Comparison of ENCODE assay signal across 1 cellular context in genomic region chr17:72666519-72666874, GRCh38.
A peak's percentile ranks its signal among the peaks of the same experiment; 100 is the strongest.
TF ChIP-seq lines count a peak whose summit lies in the region.

No MANE protein-coding gene starts in this region.

TF ChIP-seq in HepG2, 621 proteins besides CTCF, POLR2A, EP300 and RAD21 (continued from another document and continues in another):
- TF ChIP-seq, protein P1, sequence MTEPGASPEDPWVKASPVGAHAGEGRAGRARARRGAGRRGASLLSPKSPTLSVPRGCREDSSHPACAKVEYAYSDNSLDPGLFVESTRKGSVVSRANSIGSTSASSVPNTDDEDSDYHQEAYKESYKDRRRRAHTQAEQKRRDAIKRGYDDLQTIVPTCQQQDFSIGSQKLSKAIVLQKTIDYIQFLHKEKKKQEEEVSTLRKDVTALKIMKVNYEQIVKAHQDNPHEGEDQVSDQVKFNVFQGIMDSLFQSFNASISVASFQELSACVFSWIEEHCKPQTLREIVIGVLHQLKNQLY (CRISPR knock-in tag; IDR thresholded peaks at IDR 0.05) = peak; percentile 52; the same call in 1 of the 2 replicates
- no peak for TF ChIP-seq RNF2 (conservative IDR thresholded peaks at IDR 0.05; ENCODE audit: low read depth)
- no peak for TF ChIP-seq FLYWCH1 (CRISPR knock-in tag; IDR thresholded peaks at IDR 0.05)
- TF ChIP-seq ZNF275 (CRISPR knock-in tag; IDR thresholded peaks at IDR 0.05; ENCODE audit: borderline replicate concordance) = no peak
- no peak for TF ChIP-seq CREM (IDR thresholded peaks at IDR 0.05)
- no peak for TF ChIP-seq CREM (CRISPR knock-in tag; IDR thresholded peaks at IDR 0.05)
- TF ChIP-seq, protein P2, sequence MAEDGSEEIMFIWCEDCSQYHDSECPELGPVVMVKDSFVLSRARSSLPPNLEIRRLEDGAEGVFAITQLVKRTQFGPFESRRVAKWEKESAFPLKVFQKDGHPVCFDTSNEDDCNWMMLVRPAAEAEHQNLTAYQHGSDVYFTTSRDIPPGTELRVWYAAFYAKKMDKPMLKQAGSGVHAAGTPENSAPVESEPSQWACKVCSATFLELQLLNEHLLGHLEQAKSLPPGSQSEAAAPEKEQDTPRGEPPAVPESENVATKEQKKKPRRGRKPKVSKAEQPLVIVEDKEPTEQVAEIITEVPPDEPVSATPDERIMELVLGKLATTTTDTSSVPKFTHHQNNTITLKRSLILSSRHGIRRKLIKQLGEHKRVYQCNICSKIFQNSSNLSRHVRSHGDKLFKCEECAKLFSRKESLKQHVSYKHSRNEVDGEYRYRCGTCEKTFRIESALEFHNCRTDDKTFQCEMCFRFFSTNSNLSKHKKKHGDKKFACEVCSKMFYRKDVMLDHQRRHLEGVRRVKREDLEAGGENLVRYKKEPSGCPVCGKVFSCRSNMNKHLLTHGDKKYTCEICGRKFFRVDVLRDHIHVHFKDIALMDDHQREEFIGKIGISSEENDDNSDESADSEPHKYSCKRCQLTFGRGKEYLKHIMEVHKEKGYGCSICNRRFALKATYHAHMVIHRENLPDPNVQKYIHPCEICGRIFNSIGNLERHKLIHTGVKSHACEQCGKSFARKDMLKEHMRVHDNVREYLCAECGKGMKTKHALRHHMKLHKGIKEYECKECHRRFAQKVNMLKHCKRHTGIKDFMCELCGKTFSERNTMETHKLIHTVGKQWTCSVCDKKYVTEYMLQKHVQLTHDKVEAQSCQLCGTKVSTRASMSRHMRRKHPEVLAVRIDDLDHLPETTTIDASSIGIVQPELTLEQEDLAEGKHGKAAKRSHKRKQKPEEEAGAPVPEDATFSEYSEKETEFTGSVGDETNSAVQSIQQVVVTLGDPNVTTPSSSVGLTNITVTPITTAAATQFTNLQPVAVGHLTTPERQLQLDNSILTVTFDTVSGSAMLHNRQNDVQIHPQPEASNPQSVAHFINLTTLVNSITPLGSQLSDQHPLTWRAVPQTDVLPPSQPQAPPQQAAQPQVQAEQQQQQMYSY (CRISPR knock-in tag; IDR thresholded peaks at IDR 0.05) = no peak
- TF ChIP-seq ZNF274 (CRISPR knock-in tag; IDR thresholded peaks at IDR 0.05) = no peak
- no peak for TF ChIP-seq PITX1 (CRISPR knock-in tag; IDR thresholded peaks at IDR 0.05)
- no peak for TF ChIP-seq CENPX (CRISPR knock-in tag; IDR thresholded peaks at IDR 0.05)
- TF ChIP-seq TGIF2 (CRISPR knock-in tag; IDR thresholded peaks at IDR 0.05) = no peak
- TF ChIP-seq EED (CRISPR knock-in tag; IDR thresholded peaks at IDR 0.05) = no peak
- TF ChIP-seq FOXC1 (CRISPR knock-in tag; IDR thresholded peaks at IDR 0.05; ENCODE audit: borderline replicate concordance) = no peak
- TF ChIP-seq SMAD9 (CRISPR knock-in tag; IDR thresholded peaks at IDR 0.05) = 0 out of 2 replicates have a peak, but pooled peaks have one; percentile 69
- no peak for TF ChIP-seq KDM3A (CRISPR knock-in tag; IDR thresholded peaks at IDR 0.05; ENCODE audit: low read depth)
- TF ChIP-seq, protein P3, sequence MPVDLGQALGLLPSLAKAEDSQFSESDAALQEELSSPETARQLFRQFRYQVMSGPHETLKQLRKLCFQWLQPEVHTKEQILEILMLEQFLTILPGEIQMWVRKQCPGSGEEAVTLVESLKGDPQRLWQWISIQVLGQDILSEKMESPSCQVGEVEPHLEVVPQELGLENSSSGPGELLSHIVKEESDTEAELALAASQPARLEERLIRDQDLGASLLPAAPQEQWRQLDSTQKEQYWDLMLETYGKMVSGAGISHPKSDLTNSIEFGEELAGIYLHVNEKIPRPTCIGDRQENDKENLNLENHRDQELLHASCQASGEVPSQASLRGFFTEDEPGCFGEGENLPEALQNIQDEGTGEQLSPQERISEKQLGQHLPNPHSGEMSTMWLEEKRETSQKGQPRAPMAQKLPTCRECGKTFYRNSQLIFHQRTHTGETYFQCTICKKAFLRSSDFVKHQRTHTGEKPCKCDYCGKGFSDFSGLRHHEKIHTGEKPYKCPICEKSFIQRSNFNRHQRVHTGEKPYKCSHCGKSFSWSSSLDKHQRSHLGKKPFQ (CRISPR knock-in tag; IDR thresholded peaks at IDR 0.05; ENCODE audit: insufficient replicate concordance) = no peak
- TF ChIP-seq MTA1 (CRISPR knock-in tag; IDR thresholded peaks at IDR 0.05; ENCODE audit: borderline replicate concordance) = no peak
- TF ChIP-seq NCOR1 (IDR thresholded peaks at IDR 0.05; ENCODE audit: borderline replicate concordance, low read length) = peak; percentile 54; the same call in 1 of the 2 replicates
- no peak for TF ChIP-seq ZNF260 (CRISPR knock-in tag; IDR thresholded peaks at IDR 0.05; ENCODE audit: borderline replicate concordance, low read depth)
- no peak; the same call in 1 of the 2 replicates for TF ChIP-seq ZNF281 (CRISPR knock-in tag; IDR thresholded peaks at IDR 0.05; ENCODE audit: borderline replicate concordance)
- no peak for TF ChIP-seq JARID2 (CRISPR knock-in tag; IDR thresholded peaks at IDR 0.05; ENCODE audit: insufficient replicate concordance)
- no peak for TF ChIP-seq HNRNPUL1 (IDR thresholded peaks at IDR 0.05; ENCODE audit: low read depth, low read length)
- TF ChIP-seq, protein P4, sequence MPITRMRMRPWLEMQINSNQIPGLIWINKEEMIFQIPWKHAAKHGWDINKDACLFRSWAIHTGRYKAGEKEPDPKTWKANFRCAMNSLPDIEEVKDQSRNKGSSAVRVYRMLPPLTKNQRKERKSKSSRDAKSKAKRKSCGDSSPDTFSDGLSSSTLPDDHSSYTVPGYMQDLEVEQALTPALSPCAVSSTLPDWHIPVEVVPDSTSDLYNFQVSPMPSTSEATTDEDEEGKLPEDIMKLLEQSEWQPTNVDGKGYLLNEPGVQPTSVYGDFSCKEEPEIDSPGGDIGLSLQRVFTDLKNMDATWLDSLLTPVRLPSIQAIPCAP (CRISPR knock-in tag; IDR thresholded peaks at IDR 0.05; ENCODE audit: low read depth) = no peak
- TF ChIP-seq ZSCAN21 (CRISPR knock-in tag; IDR thresholded peaks at IDR 0.05; ENCODE audit: borderline replicate concordance) = no peak
- no peak for TF ChIP-seq ZFP36L1 (CRISPR knock-in tag; IDR thresholded peaks at IDR 0.05)
- 0 out of 2 replicates have a peak, but pooled peaks have one; percentile 21 for TF ChIP-seq ELF3 (CRISPR knock-in tag; IDR thresholded peaks at IDR 0.05)
- TF ChIP-seq, protein P5, sequence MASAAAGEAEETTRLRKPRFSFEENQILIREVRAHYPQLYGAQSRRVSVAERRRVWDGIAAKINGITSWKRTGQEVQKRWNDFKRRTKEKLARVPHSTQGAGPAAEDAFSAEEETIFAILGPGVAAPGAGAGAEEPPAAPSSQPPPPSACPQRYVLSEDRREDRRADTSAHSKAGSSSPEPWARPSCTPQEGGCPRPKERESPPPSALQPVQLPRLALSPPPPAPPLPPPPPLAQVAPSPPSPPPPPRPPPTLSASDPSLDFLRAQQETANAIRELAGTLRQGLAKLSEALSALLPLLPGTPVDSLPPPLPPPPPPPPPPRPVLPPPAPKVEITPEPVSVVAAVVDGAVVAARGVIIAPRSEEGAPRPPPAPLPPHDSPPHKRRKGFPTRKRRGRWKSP (CRISPR knock-in tag; IDR thresholded peaks at IDR 0.05) = no peak
- TF ChIP-seq RNF219 (CRISPR knock-in tag; IDR thresholded peaks at IDR 0.05) = no peak
- no peak for TF ChIP-seq UBTF (CRISPR knock-in tag; IDR thresholded peaks at IDR 0.05)
- no peak for TF ChIP-seq SYNCRIP (IDR thresholded peaks at IDR 0.05; ENCODE audit: insufficient read depth, low read depth, low read length)
- no peak for TF ChIP-seq ZNF556 (CRISPR knock-in tag; IDR thresholded peaks at IDR 0.05; ENCODE audit: borderline replicate concordance)
- no peak for TF ChIP-seq RAD51 (IDR thresholded peaks at IDR 0.05; ENCODE audit: borderline replicate concordance)
- TF ChIP-seq ZSCAN20 (CRISPR knock-in tag; IDR thresholded peaks at IDR 0.05; ENCODE audit: borderline replicate concordance) = no peak
- 0 out of 2 replicates have a peak, but pooled peaks have one; percentile 6 for TF ChIP-seq MED1 (CRISPR knock-in tag; IDR thresholded peaks at IDR 0.05)
- no peak for TF ChIP-seq MATR3 (CRISPR knock-in tag; IDR thresholded peaks at IDR 0.05)
- no peak for TF ChIP-seq RFX5 (IDR thresholded peaks at IDR 0.05; ENCODE audit: low read depth, low read length)
- TF ChIP-seq ZMYM4 (CRISPR knock-in tag; IDR thresholded peaks at IDR 0.05) = no peak
- no peak for TF ChIP-seq ZNF746 (CRISPR knock-in tag; IDR thresholded peaks at IDR 0.05)
- no peak for TF ChIP-seq MXI1 (IDR thresholded peaks at IDR 0.05; ENCODE audit: borderline replicate concordance, low read depth, low read length)
- TF ChIP-seq ZNF615 (CRISPR knock-in tag; IDR thresholded peaks at IDR 0.05; ENCODE audit: borderline replicate concordance) = no peak
- no peak for TF ChIP-seq ZNF207 (IDR thresholded peaks at IDR 0.05; ENCODE audit: borderline replicate concordance)
- TF ChIP-seq ARHGAP35 (CRISPR knock-in tag; IDR thresholded peaks at IDR 0.05; ENCODE audit: borderline replicate concordance) = no peak
- TF ChIP-seq, protein P6, sequence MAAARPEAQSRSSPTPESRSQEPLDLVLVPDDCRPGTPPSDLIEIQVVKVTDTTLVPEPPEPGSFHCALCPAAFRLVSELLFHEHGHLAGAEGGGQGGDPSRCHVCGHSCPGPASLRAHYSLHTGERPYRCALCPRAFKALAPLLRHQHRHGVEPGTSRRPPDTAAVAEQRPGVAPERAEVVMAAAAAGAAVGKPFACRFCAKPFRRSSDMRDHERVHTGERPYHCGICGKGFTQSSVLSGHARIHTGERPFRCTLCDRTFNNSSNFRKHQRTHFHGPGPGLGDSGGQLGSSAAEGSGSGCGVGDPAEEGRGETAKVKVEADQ (CRISPR knock-in tag; IDR thresholded peaks at IDR 0.05; ENCODE audit: borderline replicate concordance) = no peak
- no peak for TF ChIP-seq PHF20 (CRISPR knock-in tag; IDR thresholded peaks at IDR 0.05)
- TF ChIP-seq MBD4 (IDR thresholded peaks at IDR 0.05; ENCODE audit: borderline replicate concordance, low read length) = no peak
- TF ChIP-seq MEIS1 (CRISPR knock-in tag; IDR thresholded peaks at IDR 0.05; ENCODE audit: borderline replicate concordance) = no peak
- TF ChIP-seq XRCC5 (optimal IDR thresholded peaks at IDR 0.05; ENCODE audit: low read length) = no peak
- no peak for TF ChIP-seq DRAP1 (CRISPR knock-in tag; IDR thresholded peaks at IDR 0.05)
- no peak for TF ChIP-seq JUNB (CRISPR knock-in tag; IDR thresholded peaks at IDR 0.05; ENCODE audit: borderline replicate concordance)
- TF ChIP-seq MEIS2 (CRISPR knock-in tag; IDR thresholded peaks at IDR 0.05) = no peak
- TF ChIP-seq ZNF343 (CRISPR knock-in tag; IDR thresholded peaks at IDR 0.05) = no peak
- no peak for TF ChIP-seq ZNF232 (CRISPR knock-in tag; IDR thresholded peaks at IDR 0.05; ENCODE audit: borderline replicate concordance)
- TF ChIP-seq KLF11 (CRISPR knock-in tag; IDR thresholded peaks at IDR 0.05) = no peak
